Comparison of ENCODE assay signal across 1 cellular context in genomic region chr10:129031233-129032150, GRCh38.
TF ChIP-seq lines count a peak whose summit lies in the region.

No MANE protein-coding gene starts in this region.

TF ChIP-seq in WTC11, 78 proteins besides CTCF, POLR2A, EP300 and RAD21 (continued from another document):
- TF ChIP-seq, protein P1, sequence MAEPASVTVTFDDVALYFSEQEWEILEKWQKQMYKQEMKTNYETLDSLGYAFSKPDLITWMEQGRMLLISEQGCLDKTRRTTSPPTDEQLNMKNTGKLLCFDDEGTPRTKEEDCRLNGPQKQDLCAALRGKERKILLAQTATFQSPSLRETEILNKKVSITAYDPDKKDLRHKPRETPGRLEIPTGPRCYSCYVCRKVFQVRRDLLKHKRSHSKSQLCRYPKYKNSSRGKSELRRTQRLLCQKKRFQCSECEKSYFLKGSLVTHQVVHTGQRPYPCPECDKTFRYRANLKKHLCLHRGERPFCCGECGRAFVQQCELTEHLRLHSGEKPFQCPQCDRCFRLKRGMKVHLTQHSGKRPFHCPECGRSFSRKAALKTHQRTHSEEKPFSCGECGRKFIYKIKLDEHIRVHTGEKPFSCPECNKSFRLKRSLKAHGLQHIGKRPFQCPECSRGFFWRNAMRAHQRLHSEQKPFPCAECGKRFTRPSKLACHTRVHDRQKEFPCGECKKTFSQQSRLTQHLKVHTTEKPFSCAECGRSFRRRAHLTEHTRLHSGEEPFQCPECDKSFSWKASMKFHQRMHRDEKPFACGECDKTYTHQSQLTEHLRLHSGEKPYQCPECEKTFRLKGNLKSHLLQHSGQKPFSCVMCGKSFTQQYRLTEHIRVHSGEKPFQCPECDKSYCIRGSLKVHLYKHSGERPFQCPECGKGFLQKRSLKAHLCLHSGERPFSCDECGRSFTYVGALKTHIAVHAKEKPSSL (CRISPR knock-in tag; conservative IDR thresholded peaks at IDR 0.05) = no peak
- TF ChIP-seq CREM (CRISPR knock-in tag; IDR thresholded peaks at IDR 0.05) (no peak), NFATC4 (CRISPR knock-in tag; IDR thresholded peaks at IDR 0.05) (no peak), SOX15 (CRISPR knock-in tag; IDR thresholded peaks at IDR 0.05) (no peak), ZNF317 (CRISPR knock-in tag; IDR thresholded peaks at IDR 0.05; ENCODE audit: borderline replicate concordance, low read depth) (no peak), ERG (CRISPR knock-in tag; IDR thresholded peaks at IDR 0.05) (no peak), CBFB (CRISPR knock-in tag; IDR thresholded peaks at IDR 0.05; ENCODE audit: low read depth) (no peak), FOXP1 (CRISPR knock-in tag; IDR thresholded peaks at IDR 0.05; ENCODE audit: borderline replicate concordance) (no peak), ESRRA (CRISPR knock-in tag; IDR thresholded peaks at IDR 0.05; ENCODE audit: borderline replicate concordance) (no peak), KAT7 (CRISPR knock-in tag; IDR thresholded peaks at IDR 0.05; ENCODE audit: borderline replicate concordance) (no peak)
TF ChIP-seq in WTC11: peak in this region for 0.
